In genomic region chr18:3261035-3261392, GRCh38 we compare ENCODE assay signal across 9 cellular contexts. TPM values are rescaled to one million over a fixed set of nuclear protein-coding genes. Genes with fewer than 3 reads are reported as not detected.
A peak's percentile ranks its signal among the peaks of the same experiment; 100 is the strongest.
DNase-seq lines count a peak whose midpoint lies in the region; ATAC-seq lines count a peak whose summit lies in the region.
"Had no signal": no experiment of that assay in that cellular context is flagged by ENCODE, and none has a peak within 500 bp of the region (broad histone marks: within the 10 kb centered on the region; RNA-seq: fewer than 3 reads in every experiment).

No MANE protein-coding gene starts in this region.

- H3K4me3 Mint-ChIP-seq in activated CD4-positive, alpha-beta T cell treated with anti-CD3 and anti-CD28 coated beads, Interleukin-2, amount 10 ng/mL, durations not matched to agents 24 days and 14 days, result peak overlapping the region; percentile 89

- peak overlapping the region; percentile 98 for H3K9ac ChIP-seq in adipocyte (ENCODE audit: low read length)

- no peak for DNase-seq in activated CD4-positive, alpha-beta T cell treated with anti-CD3 and anti-CD28 coated beads, Interleukin-2, amount 10 ng/mL, durations not matched to agents 24 days and 14 days
- DNase-seq in activated CD4-positive, alpha-beta T cell treated with anti-CD3 and anti-CD28 coated beads, Interleukin-2, amount 50 U/mL, for 1 hour, result no peak
- DNase-seq in adipocyte (ENCODE audit: low read depth) (no peak), NCI-H1436 treated with DMSO at 0.1 percent for 48 hours (lab: John Stamatoyannopoulos, UW) (no peak), left lobe of liver (ENCODE audit: low spot score) (no peak), activated gamma-delta T cell (lab: John Stamatoyannopoulos, UW) (no peak)

- no peaks in the 10 kb centered on the region for H3K27me3 Mint-ChIP-seq in activated CD4-positive, alpha-beta T cell treated with anti-CD3 and anti-CD28 coated beads, Interleukin-2, amount 10 ng/mL, durations not matched to agents 24 days and 14 days

- H3K36me3 ChIP-seq in adipocyte (ENCODE audit: control insufficient read depth, insufficient read depth, low read length, severe bottlenecking) (peaks cover 33% of the 10 kb centered on the region), thymus (ENCODE audit: control insufficient read depth, insufficient read depth) (peaks cover 15% of the 10 kb centered on the region)

- no peaks in the 10 kb centered on the region for H3K9me3 Mint-ChIP-seq in activated CD4-positive, alpha-beta T cell treated with anti-CD3 and anti-CD28 coated beads, Interleukin-2, amount 10 ng/mL, durations not matched to agents 24 days and 14 days

- peak overlapping the region; percentile 99 for H3K27ac ChIP-seq in layer of hippocampus (ENCODE audit: low read depth, low read length)
- peak overlapping the region; percentile 98 for H3K27ac ChIP-seq in thymus (ENCODE audit: low read depth)

- peak overlapping the region; percentile 96 for H3K4me3 ChIP-seq in adipocyte (ENCODE audit: low read length)
- peak overlapping the region; percentile 88 for H3K4me3 ChIP-seq in thymus (ENCODE audit: low read length)

- H3K4me1 ChIP-seq in adipocyte (ENCODE audit: control insufficient read depth, insufficient read depth, low read length), result peaks cover 49% of the 10 kb centered on the region
- H3K4me1 ChIP-seq in thymus (ENCODE audit: control insufficient read depth, insufficient read depth, low read length), result peaks cover 18% of the 10 kb centered on the region

- H3K4me1 Mint-ChIP-seq in activated CD4-positive, alpha-beta T cell treated with anti-CD3 and anti-CD28 coated beads, Interleukin-2, amount 10 ng/mL, durations not matched to agents 24 days and 14 days, result peaks cover 66% of the 10 kb centered on the region

- H3K27me3 ChIP-seq in adipocyte (replicated peaks; ENCODE audit: control insufficient read depth, insufficient read depth, low read length) (no peaks in the 10 kb centered on the region), layer of hippocampus (ENCODE audit: control insufficient read depth, insufficient read depth, low read length) (no peaks in the 10 kb centered on the region), thymus (ENCODE audit: control insufficient read depth, insufficient read depth) (no peaks in the 10 kb centered on the region)

- H3K36me3 Mint-ChIP-seq in activated CD4-positive, alpha-beta T cell treated with anti-CD3 and anti-CD28 coated beads, Interleukin-2, amount 10 ng/mL, durations not matched to agents 24 days and 14 days (ENCODE audit: low read depth), result peaks cover 35% of the 10 kb centered on the region

- H3K9me3 ChIP-seq in adipocyte (ENCODE audit: control insufficient read depth, low read length) (no peaks in the 10 kb centered on the region), thymus (ENCODE audit: control insufficient read depth) (no peaks in the 10 kb centered on the region)

- intact Hi-C loops in activated CD4-positive, alpha-beta T cell treated with anti-CD3 and anti-CD28 coated beads, Interleukin-2, amount 10 ng/mL, durations not matched to agents 24 days and 14 days (cut with micrococcal nuclease), result loop anchor here (1.0 to 5.0 kb wide), 5 partner anchors 14 to 688 kb away; partner anchors contain the start of genes MYL12A and SMCHD1

- peak overlapping the region; percentile 98 for H3K27ac Mint-ChIP-seq in activated CD4-positive, alpha-beta T cell treated with anti-CD3 and anti-CD28 coated beads, Interleukin-2, amount 10 ng/mL, durations not matched to agents 24 days and 14 days

- WGBS in thymus, result 7% methylated on average over 5 of the region's 5 CpGs

- no peak for ATAC-seq in left lobe of liver

RNA-seq across cellular contexts. Expression of gene MYL12B, which starts 0.9 kb away (rescaled TPM):
- total RNA-seq in activated CD4-positive, alpha-beta T cell treated with anti-CD3 and anti-CD28 coated beads, Interleukin-2, amount 10 ng/mL, durations not matched to agents 24 days and 14 days, result 239 and 245 TPM in 2 replicates
- polyA plus RNA-seq in thymus, result 505 TPM
- 90.4 TPM for total RNA-seq in left lobe of liver

RNA-seq across cellular contexts. Expression of gene MYL12A, which starts 13.4 kb away (rescaled TPM):
- 337 and 340 TPM in 2 replicates for total RNA-seq in activated CD4-positive, alpha-beta T cell treated with anti-CD3 and anti-CD28 coated beads, Interleukin-2, amount 10 ng/mL, durations not matched to agents 24 days and 14 days
- 747 TPM for polyA plus RNA-seq in thymus
- total RNA-seq in left lobe of liver, result 85.5 TPM

RNA-seq across cellular contexts. Expression of gene MYOM1, which starts 41.2 kb away (rescaled TPM):
- total RNA-seq in activated CD4-positive, alpha-beta T cell treated with anti-CD3 and anti-CD28 coated beads, Interleukin-2, amount 10 ng/mL, durations not matched to agents 24 days and 14 days, result 0.75 and 1.3 TPM in 2 replicates
- polyA plus RNA-seq in thymus, result 3.3 TPM
- 4.9 TPM for total RNA-seq in left lobe of liver
- total RNA-seq: RPMI7951 had no signal
